33 cellular contexts compared by ENCODE assay signal in the genomic region with DNA sequence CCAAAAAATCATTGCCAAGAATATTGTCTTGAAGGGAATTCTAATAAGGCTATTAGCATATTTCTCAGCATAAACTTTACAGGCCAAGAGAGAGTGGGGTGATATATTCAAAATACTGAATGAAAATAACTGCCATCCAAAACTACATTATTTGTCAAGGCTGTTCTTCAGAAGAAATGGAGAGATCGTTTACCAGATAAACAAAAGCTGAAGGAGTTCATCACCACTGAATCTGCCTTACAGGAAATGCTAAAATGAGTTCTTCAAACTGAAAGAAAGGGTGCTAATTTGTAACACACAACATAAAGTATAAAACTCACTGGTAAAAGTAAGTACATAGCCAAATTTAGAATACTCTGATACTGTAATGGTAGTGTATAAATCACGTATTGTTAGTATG.
"Had no signal": no experiment of that assay in that cellular context is flagged by ENCODE, and none has a peak within 500 bp of the region (broad histone marks: within the 10 kb centered on the region; RNA-seq: fewer than 3 reads in every experiment).

No MANE protein-coding gene starts in this region.

- H3K4me3 Mint-ChIP-seq: activated B cell treated with CpG ODN at 0.5 μM for 24 hours; activated CD8-positive, alpha-beta T cell treated with anti-CD3 and anti-CD28 coated beads for 36 hours; activated naive CD8-positive, alpha-beta T cell; activated T-cell treated with anti-CD3 and anti-CD28 coated beads, Interleukin-2, amount 50 U/mL, for 4 hours; activated T-helper 17 cell treated with anti-CD3 and anti-CD28 coated beads, Interleukin-2, amount 50 U/mL, for 72 hours; central memory CD8-positive, alpha-beta T cell; effector memory CD8-positive, alpha-beta T cell; T-helper 17 cell; T-helper 2 cell treated with Interferon-gamma antibody and Interleukin-4, amounts not matched to agents 5 μg/mL and 100 μg/mL, for 36 hours had no signal

- H3K27ac Mint-ChIP-seq: activated B cell treated with CpG ODN at 0.5 μM for 24 hours; activated CD8-positive, alpha-beta T cell treated with anti-CD3 and anti-CD28 coated beads for 36 hours; activated naive CD8-positive, alpha-beta T cell; activated T-helper 17 cell treated with anti-CD3 and anti-CD28 coated beads, Interleukin-2, amount 50 U/mL, for 72 hours; effector memory CD8-positive, alpha-beta T cell; T-helper 17 cell; T-helper 2 cell treated with Interferon-gamma antibody and Interleukin-4, amounts not matched to agents 5 μg/mL and 100 μg/mL, for 36 hours had no signal

- DNase-seq: activated B cell treated with CpG ODN at 0.5 μM for 24 hours; activated CD4-positive, alpha-beta T cell treated with anti-CD3 and anti-CD28 coated beads for 48 hours; activated CD4-positive, alpha-beta T cell treated with anti-CD3 and anti-CD28 coated beads, Interleukin-2, amount 50 U/mL, for 1 hour; activated CD4-positive, alpha-beta T cell treated with anti-CD3 and anti-CD28 coated beads, Interleukin-2, amount 50 U/mL, for 48 hours; activated CD8-positive, alpha-beta memory T cell treated with anti-CD3 and anti-CD28 coated beads for 24 hours; activated CD8-positive, alpha-beta T cell treated with anti-CD3 and anti-CD28 coated beads for 36 hours; activated effector memory CD4-positive, alpha-beta T cell treated with Interleukin-2 at 50 U/mL for 16 hours; activated gamma-delta T cell treated with Interleukin-2 at 50 U/mL for 16 hours; activated naive CD4-positive, alpha-beta T cell treated with anti-CD3 and anti-CD28 coated beads, Interleukin-2, amount 50 U/mL, for 16 hours; activated naive CD4-positive, alpha-beta T cell treated with Interleukin-2 at 50 U/mL for 16 hours; activated T-cell treated with anti-CD3 and anti-CD28 coated beads, Interleukin-2, amount 50 U/mL, for 4 hours; amniotic stem cell; anterior cingulate cortex; brain microvascular endothelial cell; cortex of kidney; dermis blood vessel endothelial cell; effector CD4-positive, alpha-beta T cell; effector memory CD8-positive, alpha-beta T cell; esophagus squamous epithelium; foreskin melanocyte; head of caudate nucleus; T-helper 17 cell; T1000; WERI-Rb-1 had no signal

- H3K4me1 Mint-ChIP-seq: activated B cell treated with CpG ODN at 0.5 μM for 24 hours; activated T-helper 17 cell treated with anti-CD3 and anti-CD28 coated beads, Interleukin-2, amount 50 U/mL, for 72 hours; central memory CD8-positive, alpha-beta T cell; T-helper 17 cell had no signal

- H3K9me3 Mint-ChIP-seq: activated B cell treated with CpG ODN at 0.5 μM for 24 hours; activated CD8-positive, alpha-beta T cell treated with anti-CD3 and anti-CD28 coated beads for 36 hours; activated T-cell treated with anti-CD3 and anti-CD28 coated beads, Interleukin-2, amount 50 U/mL, for 4 hours; T-helper 2 cell treated with Interferon-gamma antibody and Interleukin-4, amounts not matched to agents 5 μg/mL and 100 μg/mL, for 36 hours had no signal

- H3K9me3 ChIP-seq: esophagus squamous epithelium, gastroesophageal sphincter had no signal

- H3K27me3 Mint-ChIP-seq: activated B cell treated with CpG ODN at 0.5 μM for 24 hours; activated CD8-positive, alpha-beta T cell treated with anti-CD3 and anti-CD28 coated beads for 36 hours; activated naive CD8-positive, alpha-beta T cell; activated T-helper 17 cell treated with anti-CD3 and anti-CD28 coated beads, Interleukin-2, amount 50 U/mL, for 72 hours; central memory CD8-positive, alpha-beta T cell; effector memory CD8-positive, alpha-beta T cell; T-helper 17 cell had no signal

- H3K27ac ChIP-seq: brain microvascular endothelial cell, epithelial cell of prostate, esophagus squamous epithelium, gastroesophageal sphincter, WERI-Rb-1 had no signal

- H3K4me1 ChIP-seq: esophagus squamous epithelium, gastroesophageal sphincter had no signal

- H3K36me3 ChIP-seq: brain microvascular endothelial cell, esophagus squamous epithelium, gastroesophageal sphincter, WERI-Rb-1 had no signal

- H3K36me3 Mint-ChIP-seq: activated naive CD8-positive, alpha-beta T cell had no signal

- ATAC-seq: activated CD4-positive, CD25-positive, alpha-beta regulatory T cell treated with anti-CD3 and anti-CD28 coated beads, Interleukin-2, amount 50 U/mL, for 24 hours; activated CD8-positive, alpha-beta T cell treated with anti-CD3 and anti-CD28 coated beads for 36 hours; activated T-cell treated with anti-CD3 and anti-CD28 coated beads, Interleukin-2, amount 50 U/mL, for 4 hours; activated T-helper 17 cell treated with anti-CD3 and anti-CD28 coated beads, Interleukin-2, amount 50 U/mL, for 72 hours; effector memory CD8-positive, alpha-beta T cell; gastroesophageal sphincter; T-helper 17 cell had no signal

- H3K4me3 ChIP-seq: esophagus squamous epithelium, gastroesophageal sphincter had no signal

- FAIRE-seq: bronchial epithelial cell, endothelial cell of umbilical vein had no signal

- H3K27me3 ChIP-seq: brain microvascular endothelial cell, esophagus squamous epithelium, gastroesophageal sphincter had no signal
